39 cellular contexts compared by ENCODE assay signal in genomic region chr1:235483090-235483489, GRCh38.
"Had no signal": no experiment of that assay in that cellular context is flagged by ENCODE, and none has a peak within 500 bp of the region (broad histone marks: within the 10 kb centered on the region; RNA-seq: fewer than 3 reads in every experiment).

No MANE protein-coding gene starts in this region.

- H3K4me1 ChIP-seq: adrenal gland, ascending aorta had no signal

- FAIRE-seq: astrocyte, bronchial epithelial cell had no signal

- H3K9me3 Mint-ChIP-seq: activated naive CD4-positive, alpha-beta T cell treated with anti-CD3 and anti-CD28 coated beads for 36 hours; activated naive CD4-positive, alpha-beta T cell treated with anti-CD3 and anti-CD28 coated beads, Interleukin-2, amount 10 ng/mL, durations not matched to agents 7 days and 5 days; activated naive CD8-positive, alpha-beta T cell treated with anti-CD3 and anti-CD28 coated beads, Interleukin-2, amount 10 ng/mL, durations not matched to agents 7 days and 5 days; activated naive CD8-positive, alpha-beta T cell treated with anti-CD3 and anti-CD28 coated beads, Interleukin-2, amount 50 U/mL, for 24 hours; activated T-cell treated with anti-CD3 and anti-CD28 coated beads, Interleukin-2, amount 50 U/mL, for 4 hours; activated T-cell treated with anti-CD3 and anti-CD28 coated beads, Interleukin-2, amount 50 U/mL, for 72 hours; activated T-helper 1 cell treated with anti-CD3 and anti-CD28 coated beads, Interleukin-12 subunit alpha, Interleukin-12 subunit beta, Interleukin-2, Interleukin-4 antibody, amounts not matched to agents 30 ng/mL and 10 ng/mL and 1 ng/mL, durations not matched to agents 14 hours and 24 hours and 36 hours; activated T-helper 17 cell treated with anti-CD3 and anti-CD28 coated beads, Interleukin-2, amount 50 U/mL, for 72 hours; activated T-helper 2 cell treated with anti-CD3 and anti-CD28 coated beads, Interferon-gamma antibody, Interleukin-2, Interleukin-4, amounts not matched to agents 10 μg/mL and 5 μg/mL and 100 μg/mL, durations not matched to agents 14 hours and 24 hours and 36 hours; central memory CD8-positive, alpha-beta T cell had no signal

- H3K27ac Mint-ChIP-seq: activated naive CD4-positive, alpha-beta T cell treated with anti-CD3 and anti-CD28 coated beads for 36 hours; activated naive CD4-positive, alpha-beta T cell treated with anti-CD3 and anti-CD28 coated beads, Interleukin-2, amount 10 ng/mL, durations not matched to agents 7 days and 5 days; activated naive CD4-positive, alpha-beta T cell treated with anti-CD3 and anti-CD28 coated beads, Interleukin-2, amount 50 U/mL, for 24 hours; activated naive CD4-positive, alpha-beta T cell treated with anti-CD3 and anti-CD28 coated beads, Interleukin-2, amount 50 U/mL, for 72 hours; activated naive CD8-positive, alpha-beta T cell; activated naive CD8-positive, alpha-beta T cell treated with anti-CD3 and anti-CD28 coated beads for 36 hours; activated naive CD8-positive, alpha-beta T cell treated with anti-CD3 and anti-CD28 coated beads, Interleukin-2, amount 10 ng/mL, durations not matched to agents 7 days and 5 days; activated naive CD8-positive, alpha-beta T cell treated with anti-CD3 and anti-CD28 coated beads, Interleukin-2, amount 50 U/mL, for 24 hours; activated T-cell treated with anti-CD3 and anti-CD28 coated beads, Interleukin-2, amount 50 U/mL, for 24 hours; activated T-cell treated with anti-CD3 and anti-CD28 coated beads, Interleukin-2, amount 50 U/mL, for 72 hours; activated T-helper 1 cell treated with anti-CD3 and anti-CD28 coated beads, Interleukin-12 subunit alpha, Interleukin-12 subunit beta, Interleukin-2, Interleukin-4 antibody, amounts not matched to agents 30 ng/mL and 10 ng/mL and 1 ng/mL, durations not matched to agents 14 hours and 24 hours and 36 hours; activated T-helper 17 cell treated with anti-CD3 and anti-CD28 coated beads, Interleukin-2, amount 50 U/mL, for 72 hours; activated T-helper 2 cell treated with anti-CD3 and anti-CD28 coated beads, Interferon-gamma antibody, Interleukin-2, Interleukin-4, amounts not matched to agents 10 μg/mL and 5 μg/mL and 100 μg/mL, durations not matched to agents 14 hours and 24 hours and 36 hours; brain had no signal

- H3K4me3 ChIP-seq: adrenal gland, ascending aorta, body of pancreas, cardiac muscle cell had no signal

- H3K27ac ChIP-seq: adrenal gland, ascending aorta, body of pancreas, brain microvascular endothelial cell, cardiac muscle cell had no signal

- DNase-seq: activated effector memory CD4-positive, alpha-beta T cell treated with anti-CD3 and anti-CD28 coated beads, Interleukin-2, amount 50 U/mL, for 16 hours; activated effector memory CD4-positive, alpha-beta T cell treated with Interleukin-2 at 50 U/mL for 16 hours; activated gamma-delta T cell; activated gamma-delta T cell treated with Interleukin-2 at 50 U/mL for 16 hours; activated naive CD4-positive, alpha-beta T cell; activated naive CD4-positive, alpha-beta T cell treated with anti-CD3 and anti-CD28 coated beads for 36 hours; activated naive CD4-positive, alpha-beta T cell treated with anti-CD3 and anti-CD28 coated beads, Interleukin-2, amount 10 ng/mL, durations not matched to agents 7 days and 5 days; activated naive CD4-positive, alpha-beta T cell treated with anti-CD3 and anti-CD28 coated beads, Interleukin-2, amount 50 U/mL, for 16 hours; activated naive CD4-positive, alpha-beta T cell treated with Interleukin-2 at 50 U/mL for 16 hours; activated naive CD8-positive, alpha-beta T cell treated with anti-CD3 and anti-CD28 coated beads for 36 hours; activated naive CD8-positive, alpha-beta T cell treated with anti-CD3 and anti-CD28 coated beads, Interleukin-2, amount 10 ng/mL, durations not matched to agents 7 days and 5 days; activated naive CD8-positive, alpha-beta T cell treated with anti-CD3 and anti-CD28 coated beads, Interleukin-2, amount 50 U/mL, for 24 hours; activated T-cell treated with anti-CD3 and anti-CD28 coated beads, Interleukin-2, amount 50 U/mL, for 1 hour; activated T-cell treated with anti-CD3 and anti-CD28 coated beads, Interleukin-2, amount 50 U/mL, for 24 hours; activated T-cell treated with anti-CD3 and anti-CD28 coated beads, Interleukin-2, amount 50 U/mL, for 4 hours; activated T-cell treated with anti-CD3 and anti-CD28 coated beads, Interleukin-2, amount 50 U/mL, for 48 hours; activated T-cell treated with anti-CD3 and anti-CD28 coated beads, Interleukin-2, amount 50 U/mL, for 72 hours; adrenal gland; amniotic stem cell; amygdala; anterior cingulate cortex; aorta; body of pancreas; brain microvascular endothelial cell; caudate nucleus; central memory CD4-positive, alpha-beta T cell; cerebellar nuclear complex had no signal

- H3K4me1 Mint-ChIP-seq: activated naive CD4-positive, alpha-beta T cell treated with anti-CD3 and anti-CD28 coated beads, Interleukin-2, amount 10 ng/mL, durations not matched to agents 7 days and 5 days; activated naive CD4-positive, alpha-beta T cell treated with anti-CD3 and anti-CD28 coated beads, Interleukin-2, amount 50 U/mL, for 24 hours; activated naive CD8-positive, alpha-beta T cell treated with anti-CD3 and anti-CD28 coated beads for 36 hours; activated naive CD8-positive, alpha-beta T cell treated with anti-CD3 and anti-CD28 coated beads, Interleukin-2, amount 10 ng/mL, durations not matched to agents 7 days and 5 days; activated T-helper 17 cell treated with anti-CD3 and anti-CD28 coated beads, Interleukin-2, amount 50 U/mL, for 72 hours; brain; central memory CD8-positive, alpha-beta T cell had no signal

- H3K9me3 ChIP-seq: adrenal gland, ascending aorta, body of pancreas had no signal

- H3K27me3 ChIP-seq: adrenal gland, ascending aorta, body of pancreas, brain microvascular endothelial cell, cardiac muscle cell had no signal

- H3K4me3 Mint-ChIP-seq: activated naive CD4-positive, alpha-beta T cell treated with anti-CD3 and anti-CD28 coated beads for 36 hours; activated naive CD4-positive, alpha-beta T cell treated with anti-CD3 and anti-CD28 coated beads, Interleukin-2, amount 10 ng/mL, durations not matched to agents 7 days and 5 days; activated naive CD4-positive, alpha-beta T cell treated with anti-CD3 and anti-CD28 coated beads, Interleukin-2, amount 50 U/mL, for 24 hours; activated naive CD8-positive, alpha-beta T cell; activated naive CD8-positive, alpha-beta T cell treated with anti-CD3 and anti-CD28 coated beads for 36 hours; activated naive CD8-positive, alpha-beta T cell treated with anti-CD3 and anti-CD28 coated beads, Interleukin-2, amount 10 ng/mL, durations not matched to agents 7 days and 5 days; activated naive CD8-positive, alpha-beta T cell treated with anti-CD3 and anti-CD28 coated beads, Interleukin-2, amount 50 U/mL, for 24 hours; activated T-cell treated with anti-CD3 and anti-CD28 coated beads, Interleukin-2, amount 50 U/mL, for 24 hours; activated T-cell treated with anti-CD3 and anti-CD28 coated beads, Interleukin-2, amount 50 U/mL, for 4 hours; activated T-cell treated with anti-CD3 and anti-CD28 coated beads, Interleukin-2, amount 50 U/mL, for 72 hours; activated T-helper 1 cell treated with anti-CD3 and anti-CD28 coated beads, Interleukin-12 subunit alpha, Interleukin-12 subunit beta, Interleukin-2, Interleukin-4 antibody, amounts not matched to agents 30 ng/mL and 10 ng/mL and 1 ng/mL, durations not matched to agents 14 hours and 24 hours and 36 hours; activated T-helper 17 cell treated with anti-CD3 and anti-CD28 coated beads, Interleukin-2, amount 50 U/mL, for 72 hours; brain; central memory CD8-positive, alpha-beta T cell had no signal

- H3K27me3 Mint-ChIP-seq: activated naive CD4-positive, alpha-beta T cell treated with anti-CD3 and anti-CD28 coated beads, Interleukin-2, amount 10 ng/mL, durations not matched to agents 7 days and 5 days; activated naive CD4-positive, alpha-beta T cell treated with anti-CD3 and anti-CD28 coated beads, Interleukin-2, amount 50 U/mL, for 24 hours; activated naive CD8-positive, alpha-beta T cell; activated naive CD8-positive, alpha-beta T cell treated with anti-CD3 and anti-CD28 coated beads for 36 hours; activated naive CD8-positive, alpha-beta T cell treated with anti-CD3 and anti-CD28 coated beads, Interleukin-2, amount 10 ng/mL, durations not matched to agents 7 days and 5 days; activated naive CD8-positive, alpha-beta T cell treated with anti-CD3 and anti-CD28 coated beads, Interleukin-2, amount 50 U/mL, for 24 hours; activated T-cell treated with anti-CD3 and anti-CD28 coated beads, Interleukin-2, amount 50 U/mL, for 24 hours; activated T-helper 17 cell treated with anti-CD3 and anti-CD28 coated beads, Interleukin-2, amount 50 U/mL, for 72 hours; brain; central memory CD8-positive, alpha-beta T cell had no signal

- ATAC-seq: activated naive CD4-positive, alpha-beta T cell treated with anti-CD3 and anti-CD28 coated beads, Interleukin-2, amount 50 U/mL, for 72 hours; activated naive CD8-positive, alpha-beta T cell treated with anti-CD3 and anti-CD28 coated beads, Interleukin-2, amount 50 U/mL, for 24 hours; activated T-cell treated with anti-CD3 and anti-CD28 coated beads, Interleukin-2, amount 50 U/mL, for 4 hours; activated T-cell treated with anti-CD3 and anti-CD28 coated beads, Interleukin-2, amount 50 U/mL, for 72 hours; activated T-helper 17 cell treated with anti-CD3 and anti-CD28 coated beads, Interleukin-2, amount 50 U/mL, for 72 hours; body of pancreas had no signal
